Comparison of ENCODE assay signal across 1 cellular context in the genomic region with DNA sequence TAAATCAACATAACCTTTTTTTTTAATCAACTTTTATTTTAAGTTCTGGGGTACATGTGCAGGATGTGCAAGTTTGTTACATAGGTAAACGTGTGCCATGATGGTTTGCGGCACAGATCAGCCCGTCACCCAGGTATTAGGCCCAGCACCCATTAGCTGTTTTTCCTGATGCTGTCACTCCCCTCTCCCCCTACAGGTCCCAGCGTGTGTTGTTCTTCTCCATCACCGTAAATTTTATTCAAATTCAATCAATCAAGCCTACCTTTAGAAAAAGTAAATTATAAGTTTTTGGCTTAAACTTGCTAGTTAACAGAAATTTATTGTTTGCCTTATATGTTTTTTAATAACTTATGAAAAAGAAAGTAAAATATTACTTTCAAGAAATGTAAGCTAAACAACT.
TF ChIP-seq lines count a peak whose summit lies in the region.

No MANE protein-coding gene starts in this region.

TF ChIP-seq in H1, 55 proteins besides CTCF, POLR2A, EP300 and RAD21:
- TF ChIP-seq E2F6 (IDR thresholded peaks at IDR 0.05), result no peak
- no peak for TF ChIP-seq FOSL1 (IDR thresholded peaks at IDR 0.05; ENCODE audit: insufficient read depth, low read depth, low read length)
- TF ChIP-seq NRF1 (IDR thresholded peaks at IDR 0.05; ENCODE audit: low read depth, low read length), result no peak
- no peak for TF ChIP-seq CBX5 (IDR thresholded peaks at IDR 0.05; ENCODE audit: low read depth, low read length)
- TF ChIP-seq KDM1A (IDR thresholded peaks at IDR 0.05; ENCODE audit: borderline replicate concordance, low read length), result no peak
